ENCODE assay signal across 21 cellular contexts in genomic region chr9:4864698-4865097, GRCh38.
A peak's percentile ranks its signal among the peaks of the same experiment; 100 is the strongest.
DNase-seq lines count a peak whose midpoint lies in the region; ATAC-seq and TF ChIP-seq lines count a peak whose summit lies in the region.
"Had no signal": no experiment of that assay in that cellular context is flagged by ENCODE, and none has a peak within 500 bp of the region (broad histone marks: within the 10 kb centered on the region; RNA-seq: fewer than 3 reads in every experiment).

No MANE protein-coding gene starts in this region.

- no peak overlapping the region for H4K91ac ChIP-seq in H9 (ENCODE audit: insufficient read length, low read depth, low read length)

- TF ChIP-seq CTCF in H9 (conservative IDR thresholded peaks at IDR 0.05) = no peak
- TF ChIP-seq CTCF in neural progenitor cell (IDR thresholded peaks at IDR 0.05) = no peak
- no peak for TF ChIP-seq CTCF in tibial artery (IDR thresholded peaks at IDR 0.05)
- TF ChIP-seq CTCF in coronary artery (IDR thresholded peaks at IDR 0.05) = no peak

- H3K27ac ChIP-seq in H9 (ENCODE audit: insufficient read length, low read depth, low read length) (no peak overlapping the region), neural progenitor cell (peak overlapping the region; percentile 46), tibial artery (peak overlapping the region; percentile 68 to 81), coronary artery (no peak overlapping the region)
- H3K27ac ChIP-seq: SJSA1 had no signal

- H3K18ac ChIP-seq in H9 (ENCODE audit: insufficient read length, low read depth, low read length) = no peak overlapping the region

- H3K9me3 ChIP-seq in H9 (ENCODE audit: control insufficient read depth, low read depth, low read length) = no peaks in the 10 kb centered on the region
- H3K9me3 ChIP-seq in neural progenitor cell (ENCODE audit: low read depth) = no peaks in the 10 kb centered on the region
- H3K9me3 ChIP-seq in tibial artery = no peaks in the 10 kb centered on the region
- H3K9me3 ChIP-seq: Caco-2, MG63, SJSA1 had no signal

- no peak overlapping the region for H2BK5ac ChIP-seq in H9 (ENCODE audit: insufficient read length, low read length)

- H3K79me2 ChIP-seq in H9 (ENCODE audit: insufficient read depth, low read length) (0 out of 2 replicates have a peak, but pooled peaks cover 1% of the 10 kb centered on the region), neural progenitor cell (ENCODE audit: low read depth) (no peaks in the 10 kb centered on the region)

- no peak overlapping the region for H3K14ac ChIP-seq in H9 (ENCODE audit: insufficient read depth, low read length)

- H3K9me3 Mint-ChIP-seq in H9 = no peaks in the 10 kb centered on the region; a peak in 1 of 5 replicates
- H3K9me3 Mint-ChIP-seq in activated T-helper 2 cell treated with anti-CD3 and anti-CD28 coated beads, Interferon-gamma antibody, Interleukin-2, Interleukin-4, amounts not matched to agents 10 μg/mL and 5 μg/mL and 100 μg/mL, durations not matched to agents 14 hours and 24 hours and 36 hours = no peaks in the 10 kb centered on the region
- no peaks in the 10 kb centered on the region for H3K9me3 Mint-ChIP-seq in neural progenitor cell
- H3K9me3 Mint-ChIP-seq: CD4-positive, alpha-beta memory T cell had no signal

- H3K56ac ChIP-seq in H9 (ENCODE audit: insufficient read length, low read depth, low read length) = no peak overlapping the region

- H2BK12ac ChIP-seq in H9 (ENCODE audit: insufficient read length, low read depth, low read length) = no peak overlapping the region

- H3K4ac ChIP-seq in H9 (ENCODE audit: low read depth, low read length) = no peak overlapping the region

- no peaks in the 10 kb centered on the region for H3K79me1 ChIP-seq in H9 (ENCODE audit: insufficient read depth, low read depth, low read length, poor library complexity, severe bottlenecking)

- H4K5ac ChIP-seq in H9 (ENCODE audit: insufficient read length, low read depth, low read length) = no peak overlapping the region

- intact Hi-C loops in activated T-helper 2 cell treated with anti-CD3 and anti-CD28 coated beads, Interferon-gamma antibody, Interleukin-2, Interleukin-4, amounts not matched to agents 10 μg/mL and 5 μg/mL and 100 μg/mL, durations not matched to agents 14 hours and 24 hours and 36 hours (cut with micrococcal nuclease) = loop anchor here (1.0 to 5.0 kb wide), 2 partner anchors 7 to 573 kb away; partner anchors contain the start of gene PLGRKT
- intact Hi-C loops in tibial artery (cut with DNase I; ENCODE audit: low total_unique reads) = no loop called here
- intact Hi-C loops in posterior vena cava (cut with DNase I) = no loop called here

- no peaks in the 10 kb centered on the region for H4K20me1 ChIP-seq in H9 (ENCODE audit: control insufficient read depth, insufficient read depth, insufficient read length)
- H4K20me1 ChIP-seq in neural progenitor cell (ENCODE audit: low read depth) = no peaks in the 10 kb centered on the region

- DNase-seq in H9 (no peak), neural progenitor cell (ENCODE audit: low spot score) (no peak), tibial artery (no peak), posterior vena cava (ENCODE audit: low spot score) (no peak), coronary artery (ENCODE audit: low spot score) (no peak)
- no peak for DNase-seq in activated T-helper 2 cell treated with anti-CD3 and anti-CD28 coated beads, Interferon-gamma antibody, Interleukin-2, Interleukin-4, amounts not matched to agents 10 μg/mL and 5 μg/mL and 100 μg/mL, durations not matched to agents 14 hours and 24 hours and 36 hours (ENCODE audit: low spot score)
- DNase-seq: C1 segment of cervical spinal cord; Caco-2; CD4-positive, alpha-beta memory T cell; KG1; MG63; NCI-H2029 treated with DMSO at 0.1 percent for 48 hours; NCI-H2171; NCI-H226; NCI-H510A; NCI-H69; Right ventricle myocardium superior; RPMI8226 had no signal

- H3K23me2 ChIP-seq in H9 (ENCODE audit: insufficient read length, low read depth, low read length, poor library complexity, severe bottlenecking) = no peaks in the 10 kb centered on the region

- WGBS in H9 (ENCODE audit: extremely low coverage, insufficient read length, low lambda C conversion rate) = no CpG with 5 or more reads among the region's 6 CpGs

- H3K27me3 ChIP-seq in H9 (ENCODE audit: insufficient read depth, low read length) (no peaks in the 10 kb centered on the region), neural progenitor cell (no peaks in the 10 kb centered on the region), tibial artery (no peaks in the 10 kb centered on the region)
- H3K27me3 ChIP-seq: MG63, SJSA1 had no signal

- H3K4me3 Mint-ChIP-seq in H9 (no peak overlapping the region), neural progenitor cell (no peak overlapping the region)
- H3K4me3 Mint-ChIP-seq in activated T-helper 2 cell treated with anti-CD3 and anti-CD28 coated beads, Interferon-gamma antibody, Interleukin-2, Interleukin-4, amounts not matched to agents 10 μg/mL and 5 μg/mL and 100 μg/mL, durations not matched to agents 14 hours and 24 hours and 36 hours (ENCODE audit: low read depth) = peak overlapping the region; percentile 17
- H3K4me3 Mint-ChIP-seq: CD4-positive, alpha-beta memory T cell had no signal

- H2AFZ ChIP-seq in H9 (ENCODE audit: low read length) (no peak overlapping the region), neural progenitor cell (replicated peaks) (no peak overlapping the region)

- H3F3A ChIP-seq in neural progenitor cell (ENCODE audit: low read depth) = no peaks in the 10 kb centered on the region

- H3K4me2 ChIP-seq in H9 (ENCODE audit: insufficient read depth, insufficient read length, low read length) (no peak overlapping the region), neural progenitor cell (peak overlapping the region; percentile 13)

- no peak overlapping the region for H2BK15ac ChIP-seq in H9 (ENCODE audit: low read depth, low read length)

- peaks cover 5 to 9% of the 10 kb centered on the region in 2 experiments for H3K4me1 Mint-ChIP-seq in H9
- peaks cover 58% of the 10 kb centered on the region for H3K4me1 Mint-ChIP-seq in activated T-helper 2 cell treated with anti-CD3 and anti-CD28 coated beads, Interferon-gamma antibody, Interleukin-2, Interleukin-4, amounts not matched to agents 10 μg/mL and 5 μg/mL and 100 μg/mL, durations not matched to agents 14 hours and 24 hours and 36 hours (ENCODE audit: low read depth)
- H3K4me1 Mint-ChIP-seq in neural progenitor cell = peaks cover 22% of the 10 kb centered on the region

- peaks cover 5 to 25% (median 6%) of the 10 kb centered on the region in 3 experiments; a peak in 6 of 7 replicates for H3K36me3 Mint-ChIP-seq in H9 (ENCODE audit: insufficient read depth in 1 of 3, low read depth in 3 of 3)
- peaks cover 66% of the 10 kb centered on the region for H3K36me3 Mint-ChIP-seq in activated T-helper 2 cell treated with anti-CD3 and anti-CD28 coated beads, Interferon-gamma antibody, Interleukin-2, Interleukin-4, amounts not matched to agents 10 μg/mL and 5 μg/mL and 100 μg/mL, durations not matched to agents 14 hours and 24 hours and 36 hours (ENCODE audit: low read depth)
- peaks cover 12% of the 10 kb centered on the region for H3K36me3 Mint-ChIP-seq in neural progenitor cell

- H3K27ac Mint-ChIP-seq in H9 = peak overlapping the region; percentile 24 to 76 (median 75); a peak in 4 of 7 replicates
- no peak overlapping the region for H3K27ac Mint-ChIP-seq in activated T-helper 2 cell treated with anti-CD3 and anti-CD28 coated beads, Interferon-gamma antibody, Interleukin-2, Interleukin-4, amounts not matched to agents 10 μg/mL and 5 μg/mL and 100 μg/mL, durations not matched to agents 14 hours and 24 hours and 36 hours
- H3K27ac Mint-ChIP-seq in neural progenitor cell = peak overlapping the region; percentile 96
- H3K27ac Mint-ChIP-seq: CD4-positive, alpha-beta memory T cell had no signal

- no peak overlapping the region for H3T11ph ChIP-seq in H9 (ENCODE audit: low read length)

- H3K23ac ChIP-seq in H9 (ENCODE audit: insufficient read length, low read depth, low read length) = no peak overlapping the region

- no peak overlapping the region for H4K8ac ChIP-seq in H9 (replicated peaks; ENCODE audit: insufficient read length, low read depth, low read length)

- H2BK20ac ChIP-seq in H9 (ENCODE audit: low read depth, low read length, poor library complexity, severe bottlenecking) = no peak overlapping the region

- no peaks in the 10 kb centered on the region for H3K27me3 Mint-ChIP-seq in H9 (ENCODE audit: low read depth)
- no peaks in the 10 kb centered on the region for H3K27me3 Mint-ChIP-seq in activated T-helper 2 cell treated with anti-CD3 and anti-CD28 coated beads, Interferon-gamma antibody, Interleukin-2, Interleukin-4, amounts not matched to agents 10 μg/mL and 5 μg/mL and 100 μg/mL, durations not matched to agents 14 hours and 24 hours and 36 hours (ENCODE audit: low read depth)
- H3K27me3 Mint-ChIP-seq in neural progenitor cell (ENCODE audit: insufficient read depth, low read depth) = peaks cover 6% of the 10 kb centered on the region
- H3K27me3 Mint-ChIP-seq: CD4-positive, alpha-beta memory T cell had no signal

- no peak overlapping the region for H3K9ac ChIP-seq in H9 (ENCODE audit: extremely low read depth, insufficient read length, low read length)
- H3K9ac ChIP-seq in neural progenitor cell = no peak overlapping the region

- no peaks in the 10 kb centered on the region for H3K36me3 ChIP-seq in neural progenitor cell
- H3K36me3 ChIP-seq in tibial artery = peaks cover 10 to 23% (median 22%) of the 10 kb centered on the region in 3 donors
- H3K36me3 ChIP-seq: MG63, SJSA1 had no signal

- ATAC-seq in HG03469 (IDR thresholded peaks at IDR 0.05; ENCODE audit: unreplicated experiment) = no peak
- ATAC-seq: HCT116 had no signal

- no peak overlapping the region for H2AK5ac ChIP-seq in H9 (ENCODE audit: insufficient read length, low read length)

- no peak overlapping the region for H3K4me3 ChIP-seq in neural progenitor cell
- H3K4me3 ChIP-seq in tibial artery = no peak overlapping the region
- H3K4me3 ChIP-seq in coronary artery = no peak overlapping the region
- H3K4me3 ChIP-seq: MG63, SJSA1 had no signal

- H3K4me1 ChIP-seq in H9 (ENCODE audit: insufficient read depth, low read length) (no peaks in the 10 kb centered on the region), neural progenitor cell (peaks cover 16% of the 10 kb centered on the region), tibial artery (peaks cover 0 to 77% (median 49%) of the 10 kb centered on the region in 4 donors)
- H3K4me1 ChIP-seq: SJSA1 had no signal

- H2BK120ac ChIP-seq in H9 (ENCODE audit: low read depth, low read length, poor library complexity, severe bottlenecking) = no peak overlapping the region

Comparison
In these comparisons a context has a peak if more than half of its experiments do, and no peak if none do; other contexts are left out.
1. H3K27ac ChIP-seq: peak in neural progenitor cell (single experiment) and tibial artery (2 of 2); none in H9 (single experiment) and coronary artery (0 of 2).